8 cellular contexts compared by ENCODE assay signal in genomic region chr10:46255696-46256355, GRCh38. TPM values are rescaled to one million over a fixed set of nuclear protein-coding genes. Genes with fewer than 3 reads are reported as not detected.
DNase-seq lines count a peak whose midpoint lies in the region; ATAC-seq and TF ChIP-seq lines count a peak whose summit lies in the region.

No MANE protein-coding gene starts in this region.

- no peak overlapping the region for H3K4me3 ChIP-seq in body of pancreas

- intact Hi-C loops in body of pancreas (cut with DNase I): no loop called here

- peak in 6 of 7 experiments; percentile 18 to 46 (median 34) for TF ChIP-seq CTCF in body of pancreas (IDR thresholded peaks at IDR 0.05)

- ATAC-seq in SK-N-SH treated with all-trans-retinoic acid at 6 μM for 48 hours: peak; percentile 91
- ATAC-seq in body of pancreas: peak; percentile 73
- ATAC-seq in GM21786 (IDR thresholded peaks at IDR 0.05; ENCODE audit: unreplicated experiment): no peak

- H3K9me3 ChIP-seq in body of pancreas: no peaks in the 10 kb centered on the region

- H3K36me3 ChIP-seq in body of pancreas (replicated peaks in 1 of 2; ENCODE audit: insufficient read depth in 1 of 2, low read depth in 2 of 2): no peaks in the 10 kb centered on the region

- 17 to 29% methylated on average over 11 of the region's 11 CpGs for WGBS in body of pancreas, 2 donors

- H3K27me3 ChIP-seq in body of pancreas: no peaks in the 10 kb centered on the region

- TF ChIP-seq POLR2A in body of pancreas (IDR thresholded peaks at IDR 0.05): no peak

- H3K4me1 ChIP-seq in body of pancreas: peaks cover 6% of the 10 kb centered on the region

- peak; percentile 45 for DNase-seq in DMS53 treated with DMSO at 0.1 percent for 48 hours (lab: John Stamatoyannopoulos, UW; ENCODE audit: unreplicated experiment)
- DNase-seq in HK-2 (ENCODE audit: unreplicated experiment): peak; percentile 56
- peak; percentile 69 to 82 (median 74) for DNase-seq in body of pancreas
- DNase-seq in islet precursor cell: peak; percentile 84
- DNase-seq in stimulated activated CD8-positive, alpha-beta memory T cell treated with anti-CD3 and anti-CD28 coated beads, Interleukin-12 subunit alpha, Interleukin-12 subunit beta, amount 100 ng/mL, for 1 hour (ENCODE audit: low read depth): peak; percentile 24
- DNase-seq in NCI-H2107 treated with DMSO at 0.1 percent for 48 hours (lab: John Stamatoyannopoulos, UW; ENCODE audit: unreplicated experiment): no peak

- H3K27ac ChIP-seq in body of pancreas: no peak overlapping the region

TF ChIP-seq in SK-N-SH treated with all-trans-retinoic acid at 6 μM for 48 hours, 23 proteins besides CTCF, POLR2A, EP300 and RAD21:
- 0 out of 2 replicates have a peak, but pooled peaks have one; percentile 6 for TF ChIP-seq GLIS3 (CRISPR knock-in tag; IDR thresholded peaks at IDR 0.05)
- TF ChIP-seq OSR1 (CRISPR knock-in tag; IDR thresholded peaks at IDR 0.05): no peak
- peak; percentile 45; the same call in 1 of the 2 replicates for TF ChIP-seq ZNF70 (CRISPR knock-in tag; IDR thresholded peaks at IDR 0.05)
- TF ChIP-seq PPARA (CRISPR knock-in tag; IDR thresholded peaks at IDR 0.05; ENCODE audit: borderline replicate concordance): no peak
- no peak for TF ChIP-seq ZC3H10 (CRISPR knock-in tag; IDR thresholded peaks at IDR 0.05)
- no peak for TF ChIP-seq POU6F1 (CRISPR knock-in tag; IDR thresholded peaks at IDR 0.05; ENCODE audit: borderline replicate concordance, low read depth)
- TF ChIP-seq TCF4 (CRISPR knock-in tag; IDR thresholded peaks at IDR 0.05; ENCODE audit: borderline replicate concordance): peak; percentile 79; the same call in 1 of the 2 replicates

RNA-seq across cellular contexts. Expression of gene ANTXRL, which starts 31.0 kb away (rescaled TPM):
- total RNA-seq in body of pancreas: not detected
